Comparison of ENCODE assay signal across 1 cellular context in the genomic region with DNA sequence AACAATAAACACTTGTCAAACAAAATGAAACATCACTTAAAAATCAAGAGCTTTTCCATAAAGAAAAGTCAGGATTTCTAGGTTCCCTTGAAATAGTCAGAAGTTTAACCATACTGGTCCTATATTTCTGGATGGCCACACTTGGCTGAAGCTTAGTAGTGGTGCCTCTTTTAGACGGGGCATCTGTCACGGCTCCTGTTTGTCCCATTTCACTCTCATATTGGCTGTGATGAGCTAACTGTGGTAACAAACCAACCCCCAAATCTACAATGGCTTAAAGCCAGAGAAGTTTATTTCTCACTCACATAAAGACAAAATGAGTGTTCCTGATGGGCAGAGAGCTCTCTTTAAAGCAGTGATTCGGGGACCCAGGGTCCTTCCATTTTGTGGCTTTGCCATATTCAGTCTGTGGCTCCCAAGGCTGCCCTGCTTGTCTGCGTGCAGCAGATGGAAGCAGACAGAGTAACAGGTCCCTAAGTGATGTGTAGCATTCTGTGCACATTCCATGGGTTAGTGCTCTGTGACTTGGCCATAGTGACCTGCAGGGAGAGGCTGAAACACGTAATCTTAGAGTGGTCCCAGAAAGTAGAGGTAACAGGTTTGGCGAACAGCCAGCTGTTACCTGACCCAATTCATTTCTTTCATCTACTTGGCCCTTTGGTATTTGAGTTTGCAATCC.
TF ChIP-seq lines count a peak whose summit lies in the region.

No MANE protein-coding gene starts in this region.

TF ChIP-seq in H1, 55 proteins besides CTCF, POLR2A, EP300 and RAD21:
- TF ChIP-seq FOSL1 (IDR thresholded peaks at IDR 0.05; ENCODE audit: insufficient read depth, low read depth, low read length) = no peak
- peak; percentile 57; the same call in 1 of the 2 replicates for TF ChIP-seq POLR2AphosphoS5 (IDR thresholded peaks at IDR 0.05; ENCODE audit: low read depth, low read length)
- TF ChIP-seq POU5F1 (IDR thresholded peaks at IDR 0.05; ENCODE audit: low read depth, low read length) = no peak
- no peak for TF ChIP-seq HDAC2 (IDR thresholded peaks at IDR 0.05; ENCODE audit: borderline replicate concordance in 1 of 2, low read depth in 2 of 2, low read length in 2 of 2)
- TF ChIP-seq CHD1 (IDR thresholded peaks at IDR 0.05; ENCODE audit: low read depth, low read length) = no peak
- TF ChIP-seq SIRT6 (IDR thresholded peaks at IDR 0.05; ENCODE audit: low read length) = no peak
- TF ChIP-seq, protein P1, sequence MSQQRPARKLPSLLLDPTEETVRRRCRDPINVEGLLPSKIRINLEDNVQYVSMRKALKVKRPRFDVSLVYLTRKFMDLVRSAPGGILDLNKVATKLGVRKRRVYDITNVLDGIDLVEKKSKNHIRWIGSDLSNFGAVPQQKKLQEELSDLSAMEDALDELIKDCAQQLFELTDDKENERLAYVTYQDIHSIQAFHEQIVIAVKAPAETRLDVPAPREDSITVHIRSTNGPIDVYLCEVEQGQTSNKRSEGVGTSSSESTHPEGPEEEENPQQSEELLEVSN (IDR thresholded peaks at IDR 0.05) = no peak
- TF ChIP-seq KDM4A (IDR thresholded peaks at IDR 0.05; ENCODE audit: low read depth, low read length, severe bottlenecking) = no peak
- TF ChIP-seq TEAD4 (IDR thresholded peaks at IDR 0.05; ENCODE audit: low read depth, low read length) = peak; percentile 59
- no peak for TF ChIP-seq ATF2 (IDR thresholded peaks at IDR 0.05; ENCODE audit: low read length)
